ENCODE assay signal across 27 cellular contexts in the genomic region with DNA sequence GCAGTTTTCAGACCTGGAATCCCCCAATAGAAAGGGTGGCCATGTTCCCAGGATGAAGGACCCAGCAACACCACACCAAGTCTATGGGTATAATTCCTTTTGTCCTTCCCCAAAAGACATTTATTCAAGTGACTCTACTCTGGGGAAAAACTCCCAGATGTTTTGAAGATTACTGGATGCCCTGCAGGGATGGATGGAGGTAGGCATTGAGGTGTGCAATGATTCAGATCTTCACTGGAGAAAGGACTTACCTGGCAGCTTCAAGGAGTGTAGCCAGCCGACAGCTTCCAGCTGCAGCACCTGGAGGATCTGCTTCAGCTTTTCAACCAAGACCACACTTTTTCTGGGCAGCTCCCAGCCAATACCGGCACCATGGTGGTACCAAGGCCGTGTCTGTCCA.
"Had no signal": no experiment of that assay in that cellular context is flagged by ENCODE, and none has a peak within 500 bp of the region (broad histone marks: within the 10 kb centered on the region; RNA-seq: fewer than 3 reads in every experiment).

No MANE protein-coding gene starts in this region.

- H3K9me3 ChIP-seq: colonic mucosa, testis, tibial artery had no signal

- H3K27ac ChIP-seq: colonic mucosa, esophagus squamous epithelium, heart left ventricle, hepatocyte, left lung, neural progenitor cell, parathyroid adenoma, right lobe of liver, testis, tibial artery, upper lobe of left lung had no signal

- H3K9ac ChIP-seq: neural progenitor cell, parathyroid adenoma had no signal

- ATAC-seq: heart left ventricle; left cardiac atrium; left lung; naive thymus-derived CD4-positive, alpha-beta T cell; right lobe of liver; stimulated activated memory B cell treated with anti-CD40 and anti-IgM and Interleukin-4, amounts not matched to agents 10 μg/mL and 1 μg/mL and 100 μg/mL, for 72 hours; stimulated activated naive CD8-positive, alpha-beta T cell treated with anti-CD3 and anti-CD28 coated beads, Interleukin-15, Interleukin-2, amounts not matched to agents 100 U/mL and 50 U/mL, for 24 hours had no signal

- FAIRE-seq: endothelial cell of umbilical vein, frontal cortex, kidney, small intestine, urothelium cell line had no signal

- DNase-seq: colonic mucosa; effector CD8-positive, alpha-beta T cell; esophagus squamous epithelium; heart left ventricle; kidney; left cardiac atrium; left lung; mesendoderm; midbrain; naive thymus-derived CD4-positive, alpha-beta T cell; right lobe of liver; small intestine; stimulated activated CD4-positive, alpha-beta T cell treated with anti-CD3 and anti-CD28 coated beads, Interleukin-12 subunit alpha, Interleukin-12 subunit beta, amount 100 ng/mL, for 4 hours; stimulated activated CD4-positive, alpha-beta T cell treated with anti-CD3 and anti-CD28 coated beads, Interleukin-1b, Interleukin-23, amount 100 ng/mL, for 48 hours; stimulated activated CD4-positive, alpha-beta T cell treated with anti-CD3 and anti-CD28 coated beads, Interleukin-4, amount 100 ng/mL, for 1 hour; stimulated activated naive CD8-positive, alpha-beta T cell treated with anti-CD3 and anti-CD28 coated beads, Interleukin-15, Interleukin-2, amounts not matched to agents 100 U/mL and 50 U/mL, for 24 hours; substantia nigra; testis; tibial artery; upper lobe of left lung had no signal

- H3K27me3 ChIP-seq: colonic mucosa, heart left ventricle, hepatocyte, left lung, neural progenitor cell, right lobe of liver, testis, tibial artery, upper lobe of left lung had no signal

- H3K4me2 ChIP-seq: hepatocyte, neural progenitor cell had no signal

- H3K4me1 ChIP-seq: colonic mucosa, esophagus squamous epithelium, left lung, neural progenitor cell, parathyroid adenoma, right lobe of liver, upper lobe of left lung had no signal

- H3K36me3 ChIP-seq: colonic mucosa, esophagus squamous epithelium, heart left ventricle, left lung, neural progenitor cell, right lobe of liver, tibial artery, upper lobe of left lung had no signal

- H3K4me3 ChIP-seq: colonic mucosa, esophagus squamous epithelium, heart left ventricle, hepatocyte, left lung, neural progenitor cell, right lobe of liver, testis, tibial artery, upper lobe of left lung had no signal
